In the genomic region with DNA sequence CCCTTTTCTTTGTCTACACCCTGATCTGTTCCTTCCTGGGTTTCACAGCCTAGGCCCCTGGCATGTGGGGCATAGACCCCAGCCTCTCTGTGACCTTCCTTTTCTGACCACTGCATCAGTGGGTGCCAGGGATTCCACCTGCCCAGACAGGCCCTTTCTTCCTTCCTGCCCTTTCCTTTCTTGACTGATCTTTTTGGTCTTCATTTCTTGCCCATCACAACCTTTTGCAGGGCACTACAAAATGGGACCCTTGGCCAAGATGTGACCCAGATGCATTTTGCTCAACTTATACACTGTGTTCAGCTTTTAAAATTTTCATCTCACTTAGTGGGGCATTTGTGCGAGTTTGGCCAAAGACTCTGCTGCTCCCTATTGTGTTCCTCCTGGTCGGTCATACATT, we compare ENCODE assay signal across 20 cellular contexts.
DNase-seq lines count a peak whose midpoint lies in the region; ATAC-seq, FAIRE-seq and TF ChIP-seq lines count a peak whose summit lies in the region.
"Had no signal": no experiment of that assay in that cellular context is flagged by ENCODE, and none has a peak within 500 bp of the region (broad histone marks: within the 10 kb centered on the region; RNA-seq: fewer than 3 reads in every experiment).

No MANE protein-coding gene starts in this region.

- no peak overlapping the region for H2AFZ ChIP-seq in OCI-LY1 (ENCODE audit: low read length)
- no peak overlapping the region for H2AFZ ChIP-seq in astrocyte (ENCODE audit: low read depth, low read length)
- H2AFZ ChIP-seq: neural progenitor cell had no signal

- H3K4me1 Mint-ChIP-seq in activated T-cell treated with anti-CD3 and anti-CD28 coated beads, Interleukin-2, amount 50 U/mL, for 72 hours (ENCODE audit: low read depth): peaks cover 100% of the 10 kb centered on the region
- H3K4me1 Mint-ChIP-seq in astrocyte (ENCODE audit: low read depth, unreplicated experiment): peaks cover 33% of the 10 kb centered on the region
- H3K4me1 Mint-ChIP-seq in stimulated activated memory B cell treated with anti-CD40 and anti-IgM and Interleukin-4, amounts not matched to agents 10 μg/mL and 1 μg/mL and 100 μg/mL, for 72 hours: peaks cover 93% of the 10 kb centered on the region
- peaks cover 38% of the 10 kb centered on the region for H3K4me1 Mint-ChIP-seq in chondrocyte (ENCODE audit: low read depth)

- peaks cover 23% of the 10 kb centered on the region; the same call in 1 of the 2 replicates for H3K36me3 ChIP-seq in OCI-LY1 (ENCODE audit: insufficient read depth, low read length)
- H3K36me3 ChIP-seq in astrocyte (ENCODE audit: insufficient read depth, low read length): no peaks in the 10 kb centered on the region
- H3K36me3 ChIP-seq in SJCRH30: no peaks in the 10 kb centered on the region
- H3K36me3 ChIP-seq: gastroesophageal sphincter, neural progenitor cell, WERI-Rb-1 had no signal

- H3K4me3 Mint-ChIP-seq in activated T-cell treated with anti-CD3 and anti-CD28 coated beads, Interleukin-2, amount 50 U/mL, for 72 hours: peak overlapping the region; percentile 11 to 23
- H3K4me3 Mint-ChIP-seq in astrocyte (ENCODE audit: unreplicated experiment) (no peak overlapping the region), chondrocyte (ENCODE audit: unreplicated experiment) (no peak overlapping the region)
- H3K4me3 Mint-ChIP-seq in stimulated activated memory B cell treated with anti-CD40 and anti-IgM and Interleukin-4, amounts not matched to agents 10 μg/mL and 1 μg/mL and 100 μg/mL, for 72 hours: no peak overlapping the region
- H3K4me3 Mint-ChIP-seq: neural progenitor cell had no signal

- H3K9ac ChIP-seq in OCI-LY1 (ENCODE audit: low read length): no peak overlapping the region
- H3K9ac ChIP-seq in astrocyte (ENCODE audit: low read length): no peak overlapping the region
- H3K9ac ChIP-seq: neural progenitor cell had no signal

- H3K27ac Mint-ChIP-seq in activated T-cell treated with anti-CD3 and anti-CD28 coated beads, Interleukin-2, amount 50 U/mL, for 72 hours: peak overlapping the region; percentile 99
- H3K27ac Mint-ChIP-seq in astrocyte (ENCODE audit: unreplicated experiment): peak overlapping the region; percentile 13
- peak overlapping the region; percentile 52 for H3K27ac Mint-ChIP-seq in stimulated activated memory B cell treated with anti-CD40 and anti-IgM and Interleukin-4, amounts not matched to agents 10 μg/mL and 1 μg/mL and 100 μg/mL, for 72 hours
- no peak overlapping the region for H3K27ac Mint-ChIP-seq in chondrocyte (ENCODE audit: unreplicated experiment)
- H3K27ac Mint-ChIP-seq: neural progenitor cell had no signal

- no peaks in the 10 kb centered on the region for H3K9me3 ChIP-seq in OCI-LY1 (ENCODE audit: low read length)
- no peaks in the 10 kb centered on the region for H3K9me3 ChIP-seq in astrocyte (ENCODE audit: insufficient read depth, low read depth, low read length)
- no peaks in the 10 kb centered on the region for H3K9me3 ChIP-seq in SJCRH30 (replicated peaks)
- H3K9me3 ChIP-seq: gastroesophageal sphincter had no signal

- FAIRE-seq in astrocyte (lab: Jason Lieb, UNC): no peak

- no peak for DNase-seq in activated T-cell treated with anti-CD3 and anti-CD28 coated beads, Interleukin-2, amount 50 U/mL, for 72 hours
- DNase-seq in activated T-cell treated with anti-CD3 and anti-CD28 coated beads, Interleukin-2, amount 50 U/mL, for 1 hour: no peak
- DNase-seq in astrocyte (ENCODE audit: low read depth): no peak
- no peak for DNase-seq in chondrocyte (ENCODE audit: low spot score)
- DNase-seq in SJCRH30: no peak
- DNase-seq: activated CD8-positive, alpha-beta memory T cell treated with anti-CD3 and anti-CD28 coated beads, Interleukin-2, amount 50 U/mL, for 4 hours; DMS79 treated with DMSO at 0.1 percent for 48 hours; dorsolateral prefrontal cortex; mesendoderm; NCI-H1436; NCI-H526 treated with DMSO at 0.1 percent for 48 hours; stimulated activated CD4-positive, alpha-beta T cell treated with anti-CD3 and anti-CD28 coated beads, Interleukin-4, amount 100 ng/mL, for 24 hours; substantia nigra; WERI-Rb-1 had no signal

- H3F3A ChIP-seq in OCI-LY1 (ENCODE audit: insufficient read depth, low read length): no peaks in the 10 kb centered on the region

- H3K27me3 ChIP-seq in OCI-LY1 (ENCODE audit: insufficient read depth, low read length) (no peaks in the 10 kb centered on the region), astrocyte (ENCODE audit: insufficient read depth, low read length) (no peaks in the 10 kb centered on the region), SJCRH30 (no peaks in the 10 kb centered on the region)
- H3K27me3 ChIP-seq: dorsolateral prefrontal cortex, gastroesophageal sphincter, neural progenitor cell had no signal

- H3K9me2 ChIP-seq in OCI-LY1 (ENCODE audit: low read depth, low read length): no peaks in the 10 kb centered on the region

- no peaks in the 10 kb centered on the region for H3K27me3 Mint-ChIP-seq in activated T-cell treated with anti-CD3 and anti-CD28 coated beads, Interleukin-2, amount 50 U/mL, for 72 hours (ENCODE audit: low read depth)
- H3K27me3 Mint-ChIP-seq in astrocyte (ENCODE audit: low read depth, unreplicated experiment) (no peaks in the 10 kb centered on the region), chondrocyte (ENCODE audit: low read depth) (no peaks in the 10 kb centered on the region)
- H3K27me3 Mint-ChIP-seq in stimulated activated memory B cell treated with anti-CD40 and anti-IgM and Interleukin-4, amounts not matched to agents 10 μg/mL and 1 μg/mL and 100 μg/mL, for 72 hours: no peaks in the 10 kb centered on the region

- H3K4me2 ChIP-seq in OCI-LY1 (ENCODE audit: low read length) (no peak overlapping the region; the same call in 1 of the 2 replicates), astrocyte (ENCODE audit: low read length) (no peak overlapping the region)
- H3K4me2 ChIP-seq: neural progenitor cell had no signal

- H3K36me3 Mint-ChIP-seq in activated T-cell treated with anti-CD3 and anti-CD28 coated beads, Interleukin-2, amount 50 U/mL, for 72 hours (ENCODE audit: insufficient read depth in 2 of 2): peaks cover 3 to 11% of the 10 kb centered on the region in 2 donors
- H3K36me3 Mint-ChIP-seq in astrocyte (ENCODE audit: low read depth, unreplicated experiment) (peaks cover 1% of the 10 kb centered on the region), chondrocyte (ENCODE audit: low read depth) (no peaks in the 10 kb centered on the region)
- H3K36me3 Mint-ChIP-seq in stimulated activated memory B cell treated with anti-CD40 and anti-IgM and Interleukin-4, amounts not matched to agents 10 μg/mL and 1 μg/mL and 100 μg/mL, for 72 hours: peaks cover 31% of the 10 kb centered on the region
- H3K36me3 Mint-ChIP-seq: neural progenitor cell had no signal

- H3K79me2 ChIP-seq in OCI-LY1 (ENCODE audit: insufficient read depth, low read length): peaks cover 96% of the 10 kb centered on the region
- H3K79me2 ChIP-seq in astrocyte (ENCODE audit: insufficient read depth, low read length): peaks cover 22% of the 10 kb centered on the region

- TF ChIP-seq CTCF in OCI-LY1 (IDR thresholded peaks at IDR 0.05; ENCODE audit: low read length) (no peak), astrocyte (IDR thresholded peaks at IDR 0.05; ENCODE audit: insufficient read depth, low read depth, low read length) (no peak), chondrocyte (IDR thresholded peaks at IDR 0.05) (no peak)

- no peak overlapping the region for H3K4me3 ChIP-seq in OCI-LY1 (ENCODE audit: low read depth, low read length, poor library complexity, severe bottlenecking)
- H3K4me3 ChIP-seq in astrocyte (ENCODE audit: insufficient read depth, low read depth, low read length): no peak overlapping the region
- no peak overlapping the region for H3K4me3 ChIP-seq in SJCRH30
- H3K4me3 ChIP-seq: dorsolateral prefrontal cortex, gastroesophageal sphincter, neural progenitor cell, skin epidermis had no signal

- H3K27ac ChIP-seq in OCI-LY1 (ENCODE audit: low read depth, low read length, poor library complexity, severe bottlenecking): peak overlapping the region; percentile 17
- H3K27ac ChIP-seq in astrocyte (ENCODE audit: low read depth, low read length): no peak overlapping the region
- H3K27ac ChIP-seq in SJCRH30: no peak overlapping the region
- H3K27ac ChIP-seq: dorsolateral prefrontal cortex, gastroesophageal sphincter, neural progenitor cell, WERI-Rb-1 had no signal

- ATAC-seq in activated T-cell treated with anti-CD3 and anti-CD28 coated beads, Interleukin-2, amount 50 U/mL, for 72 hours (replicated peaks in 1 of 2): no peak
- ATAC-seq in stimulated activated memory B cell treated with anti-CD40 and anti-IgM and Interleukin-4, amounts not matched to agents 10 μg/mL and 1 μg/mL and 100 μg/mL, for 72 hours: no peak
- ATAC-seq in GM19023 (IDR thresholded peaks at IDR 0.05; ENCODE audit: unreplicated experiment): no peak
- ATAC-seq: gastroesophageal sphincter had no signal

- no peaks in the 10 kb centered on the region for H3K9me3 Mint-ChIP-seq in activated T-cell treated with anti-CD3 and anti-CD28 coated beads, Interleukin-2, amount 50 U/mL, for 72 hours
- H3K9me3 Mint-ChIP-seq in astrocyte (ENCODE audit: unreplicated experiment) (no peaks in the 10 kb centered on the region), chondrocyte (ENCODE audit: low read depth) (no peaks in the 10 kb centered on the region)
- no peaks in the 10 kb centered on the region for H3K9me3 Mint-ChIP-seq in stimulated activated memory B cell treated with anti-CD40 and anti-IgM and Interleukin-4, amounts not matched to agents 10 μg/mL and 1 μg/mL and 100 μg/mL, for 72 hours
- H3K9me3 Mint-ChIP-seq: neural progenitor cell had no signal

- H4K20me1 ChIP-seq in OCI-LY1 (ENCODE audit: insufficient read depth, low read length): no peaks in the 10 kb centered on the region
- no peaks in the 10 kb centered on the region for H4K20me1 ChIP-seq in astrocyte (ENCODE audit: insufficient read depth, low read length)

- H3K4me1 ChIP-seq in OCI-LY1 (ENCODE audit: insufficient read depth, low read length, severe bottlenecking) (peaks cover 95% of the 10 kb centered on the region), astrocyte (ENCODE audit: insufficient read depth, low read length) (peaks cover 19% of the 10 kb centered on the region), SJCRH30 (peaks cover 27% of the 10 kb centered on the region)
- H3K4me1 ChIP-seq: neural progenitor cell had no signal

Comparison
In these comparisons a context has a peak if more than half of its experiments do, and no peak if none do; other contexts are left out.
1. H3K4me3 Mint-ChIP-seq: peak in activated T-cell treated with anti-CD3 and anti-CD28 coated beads, Interleukin-2, amount 50 U/mL, for 72 hours (2 of 2); none in astrocyte (single experiment), stimulated activated memory B cell treated with anti-CD40 and anti-IgM and Interleukin-4, amounts not matched to agents 10 μg/mL and 1 μg/mL and 100 μg/mL, for 72 hours (single experiment) and chondrocyte (single experiment).